Comparison of ENCODE assay signal across 1 cellular context in the genomic region with DNA sequence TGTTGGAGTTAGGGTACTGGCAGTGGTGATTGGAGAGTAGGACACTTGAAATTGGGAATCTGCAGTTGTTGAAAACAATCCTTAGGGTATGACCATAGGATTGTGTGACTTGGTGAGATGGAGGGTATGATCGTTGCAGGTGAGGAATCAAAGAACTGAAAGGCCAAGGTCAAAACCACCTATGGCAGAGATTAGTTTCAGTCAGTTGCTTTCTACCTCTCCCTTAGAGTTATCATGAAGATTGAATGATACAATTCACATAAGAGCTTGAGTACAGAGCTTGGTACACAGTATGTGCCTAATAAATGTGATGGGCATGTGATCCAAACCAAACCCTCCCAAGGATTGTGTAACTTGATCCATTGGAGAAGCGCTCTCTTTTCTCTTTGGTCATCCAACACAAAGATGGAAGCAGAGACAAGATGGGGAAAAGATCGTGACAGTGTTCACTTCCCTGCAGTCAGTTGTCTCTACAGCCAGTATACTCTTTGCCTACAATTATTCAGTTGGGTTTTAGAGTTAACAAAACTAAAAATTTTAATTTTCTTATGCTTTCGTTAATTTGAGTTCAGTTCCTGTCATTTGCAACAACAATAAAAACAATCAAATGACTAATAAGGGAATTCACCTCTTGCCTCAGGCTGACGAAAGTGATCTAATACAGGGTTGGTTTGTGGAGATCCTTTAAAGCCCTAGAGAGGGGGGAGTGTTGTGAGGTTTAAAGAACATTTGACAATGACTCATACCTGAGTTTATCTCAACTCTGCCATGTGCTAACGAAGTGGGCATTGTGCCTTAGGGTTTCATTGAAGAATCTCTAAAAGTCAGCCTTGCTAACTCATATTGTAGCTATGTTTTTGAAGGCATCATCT.
TF ChIP-seq lines count a peak whose summit lies in the region.

No MANE protein-coding gene starts in this region.

TF ChIP-seq in HepG2, 621 proteins besides CTCF, POLR2A, EP300 and RAD21 (continued from another document):
- TF ChIP-seq, protein P1, sequence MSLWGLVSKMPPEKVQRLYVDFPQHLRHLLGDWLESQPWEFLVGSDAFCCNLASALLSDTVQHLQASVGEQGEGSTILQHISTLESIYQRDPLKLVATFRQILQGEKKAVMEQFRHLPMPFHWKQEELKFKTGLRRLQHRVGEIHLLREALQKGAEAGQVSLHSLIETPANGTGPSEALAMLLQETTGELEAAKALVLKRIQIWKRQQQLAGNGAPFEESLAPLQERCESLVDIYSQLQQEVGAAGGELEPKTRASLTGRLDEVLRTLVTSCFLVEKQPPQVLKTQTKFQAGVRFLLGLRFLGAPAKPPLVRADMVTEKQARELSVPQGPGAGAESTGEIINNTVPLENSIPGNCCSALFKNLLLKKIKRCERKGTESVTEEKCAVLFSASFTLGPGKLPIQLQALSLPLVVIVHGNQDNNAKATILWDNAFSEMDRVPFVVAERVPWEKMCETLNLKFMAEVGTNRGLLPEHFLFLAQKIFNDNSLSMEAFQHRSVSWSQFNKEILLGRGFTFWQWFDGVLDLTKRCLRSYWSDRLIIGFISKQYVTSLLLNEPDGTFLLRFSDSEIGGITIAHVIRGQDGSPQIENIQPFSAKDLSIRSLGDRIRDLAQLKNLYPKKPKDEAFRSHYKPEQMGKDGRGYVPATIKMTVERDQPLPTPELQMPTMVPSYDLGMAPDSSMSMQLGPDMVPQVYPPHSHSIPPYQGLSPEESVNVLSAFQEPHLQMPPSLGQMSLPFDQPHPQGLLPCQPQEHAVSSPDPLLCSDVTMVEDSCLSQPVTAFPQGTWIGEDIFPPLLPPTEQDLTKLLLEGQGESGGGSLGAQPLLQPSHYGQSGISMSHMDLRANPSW (CRISPR knock-in tag; IDR thresholded peaks at IDR 0.05; ENCODE audit: borderline replicate concordance) = no peak
- TF ChIP-seq MAFF (IDR thresholded peaks at IDR 0.05; ENCODE audit: low read depth, low read length) (no peak), JARID2 (CRISPR knock-in tag; IDR thresholded peaks at IDR 0.05; ENCODE audit: insufficient replicate concordance) (no peak), ZNF230 (CRISPR knock-in tag; IDR thresholded peaks at IDR 0.05) (no peak), SALL2 (CRISPR knock-in tag; IDR thresholded peaks at IDR 0.05) (no peak), CENPT (CRISPR knock-in tag; IDR thresholded peaks at IDR 0.05; ENCODE audit: low read depth) (no peak), ZNF780A (CRISPR knock-in tag; IDR thresholded peaks at IDR 0.05) (no peak)
